In the genomic region with DNA sequence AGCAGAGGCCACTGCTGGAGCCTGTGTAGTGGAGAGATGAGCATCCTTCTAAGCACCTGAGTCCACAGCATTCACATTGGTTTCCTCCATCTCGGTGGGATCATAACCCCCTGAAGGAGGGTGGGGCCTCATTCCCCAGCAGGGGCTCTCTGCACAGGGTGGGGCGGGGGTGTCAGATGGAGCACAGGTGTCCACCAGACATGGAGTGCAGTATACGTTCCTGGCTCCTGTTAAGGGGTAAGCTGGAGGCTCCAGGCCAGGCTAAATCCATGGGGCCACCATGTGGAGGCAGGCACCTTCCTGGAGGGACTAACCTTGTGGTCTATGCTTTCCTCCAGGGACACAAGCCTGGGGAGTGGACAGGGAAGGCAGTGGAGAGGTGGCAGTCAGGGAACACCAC, we compare ENCODE assay signal across 18 cellular contexts.
DNase-seq lines count a peak whose midpoint lies in the region; ATAC-seq and TF ChIP-seq lines count a peak whose summit lies in the region.
"Had no signal": no experiment of that assay in that cellular context is flagged by ENCODE, and none has a peak within 500 bp of the region (broad histone marks: within the 10 kb centered on the region; RNA-seq: fewer than 3 reads in every experiment).

No MANE protein-coding gene starts in this region.

- H3K27me3 Mint-ChIP-seq in activated CD8-positive, alpha-beta memory T cell treated with anti-CD3 and anti-CD28 coated beads, Interleukin-2, amount 10 ng/mL, durations not matched to agents 7 days and 5 days, result peaks cover 2% of the 10 kb centered on the region
- no peaks in the 10 kb centered on the region; the same call in 1 of the 2 replicates for H3K27me3 Mint-ChIP-seq in H9 (ENCODE audit: low read depth)
- H3K27me3 Mint-ChIP-seq in endodermal cell (ENCODE audit: insufficient read depth), result no peaks in the 10 kb centered on the region

- no peaks in the 10 kb centered on the region for H3K36me3 Mint-ChIP-seq in activated CD8-positive, alpha-beta memory T cell treated with anti-CD3 and anti-CD28 coated beads, Interleukin-2, amount 10 ng/mL, durations not matched to agents 7 days and 5 days
- H3K36me3 Mint-ChIP-seq in H9 (ENCODE audit: insufficient read depth in 1 of 3, low read depth in 3 of 3), result no peaks in the 10 kb centered on the region
- H3K36me3 Mint-ChIP-seq in endodermal cell (ENCODE audit: low read depth), result no peaks in the 10 kb centered on the region
- H3K36me3 Mint-ChIP-seq: CD4-positive, alpha-beta memory T cell had no signal

- no peaks in the 10 kb centered on the region for H3K9me3 Mint-ChIP-seq in activated CD8-positive, alpha-beta memory T cell treated with anti-CD3 and anti-CD28 coated beads, Interleukin-2, amount 10 ng/mL, durations not matched to agents 7 days and 5 days (ENCODE audit: low read depth)
- H3K9me3 Mint-ChIP-seq in H9 (no peaks in the 10 kb centered on the region), endodermal cell (no peaks in the 10 kb centered on the region)
- H3K9me3 Mint-ChIP-seq: CD4-positive, alpha-beta memory T cell had no signal

- H2BK5ac ChIP-seq in H9 (ENCODE audit: insufficient read length, low read length), result no peak overlapping the region

- no CpG with 5 or more reads among the region's 3 CpGs for WGBS in H9 (ENCODE audit: extremely low coverage, insufficient read length, low lambda C conversion rate)
- WGBS in endodermal cell (ENCODE audit: insufficient coverage in 1 of 2, insufficient read length in 1 of 2), 2 experiments, result 90 to 95% methylated on average over 3 of the region's 3 CpGs
- WGBS in spleen, 5 donors, result 63 to 81% (median 80%) methylated on average over 1 to 3 of the region's 3 CpGs

- no peak for TF ChIP-seq POLR2A in spleen (IDR thresholded peaks at IDR 0.05)

- no peaks in the 10 kb centered on the region for H3K27me3 ChIP-seq in H9 (ENCODE audit: insufficient read depth, low read length)
- no peaks in the 10 kb centered on the region for H3K27me3 ChIP-seq in endodermal cell (ENCODE audit: control insufficient read depth, insufficient read depth, low read length, poor library complexity, severe bottlenecking)
- H3K27me3 ChIP-seq in spleen (replicated peaks in 1 of 7), result peaks cover 0 to 13% (median 0%) of the 10 kb centered on the region in 7 donors
- no peaks in the 10 kb centered on the region for H3K27me3 ChIP-seq in H7 (ENCODE audit: control insufficient read depth, insufficient read depth, low read length)

- H3T11ph ChIP-seq in H9 (ENCODE audit: low read length), result no peak overlapping the region

- no peak overlapping the region for H3K4me3 Mint-ChIP-seq in activated CD8-positive, alpha-beta memory T cell treated with anti-CD3 and anti-CD28 coated beads, Interleukin-2, amount 10 ng/mL, durations not matched to agents 7 days and 5 days
- H3K4me3 Mint-ChIP-seq in H9 (no peak overlapping the region), endodermal cell (no peak overlapping the region)
- H3K4me3 Mint-ChIP-seq: CD4-positive, alpha-beta memory T cell; GM23338 had no signal

- H2AK5ac ChIP-seq in H9 (ENCODE audit: insufficient read length, low read length), result no peak overlapping the region

- H2BK120ac ChIP-seq in H9 (ENCODE audit: low read depth, low read length, poor library complexity, severe bottlenecking), result no peak overlapping the region

- no peak overlapping the region for H2BK12ac ChIP-seq in H9 (ENCODE audit: insufficient read length, low read depth, low read length)

- H3K23ac ChIP-seq in H9 (ENCODE audit: insufficient read length, low read depth, low read length), result no peak overlapping the region

- CTCF ChIA-PET in activated CD8-positive, alpha-beta memory T cell treated with anti-CD3 and anti-CD28 coated beads, Interleukin-2, amount 10 ng/mL, durations not matched to agents 7 days and 5 days (lab: Charles Lee), result no interaction called here

- peak; percentile 36 for DNase-seq in activated CD8-positive, alpha-beta memory T cell treated with anti-CD3 and anti-CD28 coated beads, Interleukin-2, amount 10 ng/mL, durations not matched to agents 7 days and 5 days
- no peak for DNase-seq in activated CD8-positive, alpha-beta memory T cell treated with anti-CD3 and anti-CD28 coated beads, Interleukin-2, amount 50 U/mL, for 48 hours
- DNase-seq in H9 (peak; percentile 14), endodermal cell (peak; percentile 22), spleen (peak; percentile 56), substantia nigra (lab: John Stamatoyannopoulos, UW) (no peak), ureter (ENCODE audit: low spot score) (no peak), H7 (no peak)
- DNase-seq: AML-193; CD4-positive, alpha-beta memory T cell; DMS153; DMS79 treated with DMSO at 0.1 percent for 48 hours; GF-D8 had no signal

- H3K36me3 ChIP-seq in endodermal cell (ENCODE audit: control insufficient read depth, insufficient read depth, low read length) (no peaks in the 10 kb centered on the region), spleen (no peaks in the 10 kb centered on the region), H7 (replicated peaks; ENCODE audit: control insufficient read depth, insufficient read depth, low read length) (no peaks in the 10 kb centered on the region)

- no peak overlapping the region for H3K4me2 ChIP-seq in H9 (ENCODE audit: insufficient read depth, insufficient read length, low read length)
- H3K4me2 ChIP-seq: A549, GM23338 had no signal

- no peak overlapping the region for H3K56ac ChIP-seq in H9 (ENCODE audit: insufficient read length, low read depth, low read length)

- H3K4me3 ChIP-seq in endodermal cell (ENCODE audit: low read length) (no peak overlapping the region), spleen (no peak overlapping the region), H7 (ENCODE audit: insufficient read depth, low read depth, low read length) (no peak overlapping the region)
- H3K4me3 ChIP-seq: A549, GM23338 had no signal

- intact Hi-C loops in spleen (cut with DNase I; ENCODE audit: low total_unique reads), result no loop called here

- H4K8ac ChIP-seq in H9 (replicated peaks; ENCODE audit: insufficient read length, low read depth, low read length), result no peak overlapping the region

- no peaks in the 10 kb centered on the region for H3K79me2 ChIP-seq in H9 (ENCODE audit: insufficient read depth, low read length)

- H4K5ac ChIP-seq in H9 (ENCODE audit: insufficient read length, low read depth, low read length), result no peak overlapping the region

- H3K23me2 ChIP-seq in H9 (ENCODE audit: insufficient read length, low read depth, low read length, poor library complexity, severe bottlenecking), result no peaks in the 10 kb centered on the region

- no peak overlapping the region for H3K18ac ChIP-seq in H9 (ENCODE audit: insufficient read length, low read depth, low read length)

- no peak overlapping the region for H3K4ac ChIP-seq in H9 (ENCODE audit: low read depth, low read length)

- no peaks in the 10 kb centered on the region for H3K4me1 Mint-ChIP-seq in activated CD8-positive, alpha-beta memory T cell treated with anti-CD3 and anti-CD28 coated beads, Interleukin-2, amount 10 ng/mL, durations not matched to agents 7 days and 5 days
- no peaks in the 10 kb centered on the region for H3K4me1 Mint-ChIP-seq in H9
- H3K4me1 Mint-ChIP-seq in endodermal cell, result no peaks in the 10 kb centered on the region
- H3K4me1 Mint-ChIP-seq: CD4-positive, alpha-beta memory T cell; GM23338 had no signal

- no peak overlapping the region for H4K91ac ChIP-seq in H9 (ENCODE audit: insufficient read length, low read depth, low read length)

- H3K9ac ChIP-seq in H9 (ENCODE audit: extremely low read depth, insufficient read length, low read length) (no peak overlapping the region), endodermal cell (ENCODE audit: extremely low read depth, low read length, poor library complexity, severe bottlenecking) (no peak overlapping the region)

- H2BK20ac ChIP-seq in H9 (ENCODE audit: low read depth, low read length, poor library complexity, severe bottlenecking), result no peak overlapping the region

- no peaks in the 10 kb centered on the region for H3K4me1 ChIP-seq in H9 (ENCODE audit: insufficient read depth, low read length)
- H3K4me1 ChIP-seq in endodermal cell (ENCODE audit: control insufficient read depth, insufficient read depth, low read length), result no peaks in the 10 kb centered on the region
- H3K4me1 ChIP-seq in spleen, result no peaks in the 10 kb centered on the region
- H3K4me1 ChIP-seq: A549 had no signal

- no peak overlapping the region; the same call in 1 of the 2 replicates for H3K14ac ChIP-seq in H9 (ENCODE audit: insufficient read depth, low read length)

- H3K9me3 ChIP-seq in H9 (ENCODE audit: control insufficient read depth, low read depth, low read length), result no peaks in the 10 kb centered on the region
- no peaks in the 10 kb centered on the region for H3K9me3 ChIP-seq in endodermal cell (ENCODE audit: control insufficient read depth, low read length)
- no peaks in the 10 kb centered on the region for H3K9me3 ChIP-seq in spleen
- H3K9me3 ChIP-seq: A549 had no signal

- TF ChIP-seq CTCF in H9 (conservative IDR thresholded peaks at IDR 0.05), result no peak
- TF ChIP-seq CTCF in endodermal cell (conservative IDR thresholded peaks at IDR 0.05), result no peak
- TF ChIP-seq CTCF in spleen (IDR thresholded peaks at IDR 0.05 in 8 of 11, conservative IDR thresholded peaks at IDR 0.05 in 3 of 11), result no peak

- H2BK15ac ChIP-seq in H9 (ENCODE audit: low read depth, low read length), result no peak overlapping the region

- ATAC-seq in activated CD8-positive, alpha-beta memory T cell treated with anti-CD3 and anti-CD28 coated beads, Interleukin-2, amount 10 ng/mL, durations not matched to agents 7 days and 5 days, result no peak
- ATAC-seq: A549, GM23338, HepG2 had no signal

- no peaks in the 10 kb centered on the region for H4K20me1 ChIP-seq in H9 (ENCODE audit: control insufficient read depth, insufficient read depth, insufficient read length)

- no peaks in the 10 kb centered on the region for H3K79me1 ChIP-seq in H9 (ENCODE audit: insufficient read depth, low read depth, low read length, poor library complexity, severe bottlenecking)

- H3K27ac Mint-ChIP-seq in activated CD8-positive, alpha-beta memory T cell treated with anti-CD3 and anti-CD28 coated beads, Interleukin-2, amount 10 ng/mL, durations not matched to agents 7 days and 5 days, result no peak overlapping the region
- H3K27ac Mint-ChIP-seq in H9, result no peak overlapping the region
- H3K27ac Mint-ChIP-seq in endodermal cell, result no peak overlapping the region
- H3K27ac Mint-ChIP-seq: CD4-positive, alpha-beta memory T cell; GM23338 had no signal

- no peak overlapping the region for H2AFZ ChIP-seq in H9 (ENCODE audit: low read length)
- H2AFZ ChIP-seq: GM23338 had no signal

- H3K27ac ChIP-seq in H9 (ENCODE audit: insufficient read length, low read depth, low read length) (no peak overlapping the region), endodermal cell (ENCODE audit: low read depth, low read length) (no peak overlapping the region), spleen (no peak overlapping the region), substantia nigra (ENCODE audit: low read depth, low read length, poor library complexity, severe bottlenecking) (no peak overlapping the region)
- H3K27ac ChIP-seq: 22Rv1, A549, C4-2B had no signal

Comparison
In these comparisons a context has a peak if more than half of its experiments do, and no peak if none do; other contexts are left out.
1. DNase-seq: peak in activated CD8-positive, alpha-beta memory T cell treated with anti-CD3 and anti-CD28 coated beads, Interleukin-2, amount 10 ng/mL, durations not matched to agents 7 days and 5 days (single experiment), H9 (single experiment), endodermal cell (single experiment) and spleen (single experiment); none in activated CD8-positive, alpha-beta memory T cell treated with anti-CD3 and anti-CD28 coated beads, Interleukin-2, amount 50 U/mL, for 48 hours (single experiment), substantia nigra (0 of 49), ureter (single experiment) and H7 (single experiment).